In genomic region chr4:169756971-169757574, GRCh38 we compare ENCODE assay signal across 8 cellular contexts. TPM values are rescaled to one million over a fixed set of nuclear protein-coding genes. Genes with fewer than 3 reads are reported as not detected.
DNase-seq lines count a peak whose midpoint lies in the region; ATAC-seq and TF ChIP-seq lines count a peak whose summit lies in the region.

No MANE protein-coding gene starts in this region.

- H3K4me3 Mint-ChIP-seq in GM23338 = peak overlapping the region; percentile 91

- H3K27ac Mint-ChIP-seq in GM23338 = peak overlapping the region; percentile 92

- no peaks in the 10 kb centered on the region for H3K9me3 ChIP-seq in mucosa of rectum (ENCODE audit: control insufficient read depth in 2 of 2, low read length in 2 of 2)

- H3K9ac ChIP-seq in mucosa of rectum (ENCODE audit: low read depth in 1 of 2, low read length in 2 of 2) = peak overlapping the region; percentile 75 to 79

- no peaks in the 10 kb centered on the region for H3K9me3 Mint-ChIP-seq in GM23338

- H3K27ac ChIP-seq in GM23338 (ENCODE audit: low read depth) = peak overlapping the region; percentile 85; the same call in 1 of the 2 replicates
- H3K27ac ChIP-seq in cingulate gyrus (ENCODE audit: low read depth, low read length) = peak overlapping the region; percentile 47
- H3K27ac ChIP-seq in mucosa of rectum (ENCODE audit: low read depth in 2 of 2, low read length in 2 of 2) = peak overlapping the region; percentile 24 to 58

- no peak for ATAC-seq in GM23338

- H3K4me2 ChIP-seq in GM23338 = peak overlapping the region; percentile 88

- DNase-seq in GM12864 (ENCODE audit: low read depth) (no peak), GM23338 (ENCODE audit: low spot score) (peak; percentile 78), NAMALWA (ENCODE audit: low spot score) (peak; percentile 20), SW480 (ENCODE audit: low spot score) (no peak)
- no peak for DNase-seq in NK-92 treated with Interleukin-12 subunit alpha and Interleukin-12 subunit beta, amount 100 ng/mL, for 24 hours (lab: John Stamatoyannopoulos, UW)
- DNase-seq in central memory CD4-positive, alpha-beta T cell = no peak

- H3K27me3 Mint-ChIP-seq in GM23338 (ENCODE audit: insufficient read depth, low read depth, poor library complexity) = peaks cover 3% of the 10 kb centered on the region

- no peaks in the 10 kb centered on the region; the same call in 1 of the 2 replicates for H4K20me1 ChIP-seq in GM23338 (replicated peaks; ENCODE audit: insufficient read depth)

- H3K4me3 ChIP-seq in GM12864 (ENCODE audit: low read depth, low read length) (peak overlapping the region; percentile 100), GM23338 (peak overlapping the region; percentile 82), mucosa of rectum (ENCODE audit: low read length in 2 of 2) (peak overlapping the region; percentile 92 to 96)

- no peak for TF ChIP-seq CTCF in GM12864 (IDR thresholded peaks at IDR 0.05; ENCODE audit: low read depth, low read length, missing control alignments)
- TF ChIP-seq CTCF in GM23338 (conservative IDR thresholded peaks at IDR 0.05; ENCODE audit: low read depth in 2 of 2) = no peak

- H3K36me3 Mint-ChIP-seq in GM23338 (ENCODE audit: low read depth) = peaks cover 6% of the 10 kb centered on the region; the same call in 1 of the 3 replicates

- H3K4me1 ChIP-seq in GM23338 (ENCODE audit: insufficient read depth) (peaks cover 24% of the 10 kb centered on the region), mucosa of rectum (ENCODE audit: control insufficient read depth in 2 of 2, insufficient read depth in 2 of 2, low read length in 2 of 2) (peaks cover 9 to 10% of the 10 kb centered on the region in 2 donors)

- peak overlapping the region; percentile 33 for H2AFZ ChIP-seq in GM23338

- H3K79me2 ChIP-seq in GM23338 (replicated peaks; ENCODE audit: insufficient read depth) = peaks cover 21% of the 10 kb centered on the region

- peaks cover 20% of the 10 kb centered on the region for H3K4me1 Mint-ChIP-seq in GM23338

- H3K27me3 ChIP-seq in GM23338 (ENCODE audit: insufficient read depth) = no peaks in the 10 kb centered on the region
- H3K27me3 ChIP-seq in mucosa of rectum (ENCODE audit: control insufficient read depth in 2 of 2, insufficient read depth in 2 of 2, low read length in 2 of 2) = no peaks in the 10 kb centered on the region

- H3F3A ChIP-seq in GM23338 (replicated peaks; ENCODE audit: low read depth) = no peaks in the 10 kb centered on the region; the same call in 1 of the 2 replicates

- no peaks in the 10 kb centered on the region for H3K9me2 ChIP-seq in GM23338 (ENCODE audit: insufficient read depth)

- no peaks in the 10 kb centered on the region; the same call in 1 of the 2 replicates for H3K36me3 ChIP-seq in GM23338 (ENCODE audit: insufficient read depth)
- H3K36me3 ChIP-seq in mucosa of rectum (ENCODE audit: control insufficient read depth in 2 of 2, insufficient read depth in 2 of 2, low read length in 2 of 2) = peaks cover 2 to 4% of the 10 kb centered on the region in 2 donors

TF ChIP-seq in GM23338, 12 proteins besides CTCF, POLR2A, EP300 and RAD21 (continues in another document):
- TF ChIP-seq JUNB (IDR thresholded peaks at IDR 0.05; ENCODE audit: unreplicated experiment) (no peak), ZNF331 (CRISPR knock-in tag; IDR thresholded peaks at IDR 0.05; ENCODE audit: low read depth) (no peak), STAT1 (IDR thresholded peaks at IDR 0.05; ENCODE audit: unreplicated experiment) (no peak), POLR2AphosphoS5 (IDR thresholded peaks at IDR 0.05; ENCODE audit: low read depth) (no peak), REST (IDR thresholded peaks at IDR 0.05; ENCODE audit: unreplicated experiment) (no peak), NANOG (IDR thresholded peaks at IDR 0.05; ENCODE audit: borderline replicate concordance) (no peak), ETS1 (IDR thresholded peaks at IDR 0.05) (no peak), EZH2 (IDR thresholded peaks at IDR 0.05; ENCODE audit: low read depth, unreplicated experiment) (no peak), CREB1 (CRISPR knock-in tag; IDR thresholded peaks at IDR 0.05; ENCODE audit: low read depth) (no peak), ZNF114 (CRISPR knock-in tag; IDR thresholded peaks at IDR 0.05) (no peak), EZH2phosphoT487 (IDR thresholded peaks at IDR 0.05; ENCODE audit: unreplicated experiment) (no peak)

RNA-seq across cellular contexts. Expression of gene HPF1, which starts 0.7 kb away (rescaled TPM):
- total RNA-seq in GM23338 (2014; rRNA removed; shearing (Covaris generic)) = 37.6 and 57.6 TPM in 2 replicates
- 123 and 128 TPM in 2 replicates for polyA plus RNA-seq in GM23338 (2016; fragmentation: Nextera tagmentation; extraction: Ambion mirVana)

Comparison
In these comparisons a context has a peak if more than half of its experiments do, and no peak if none do; other contexts are left out.
1. DNase-seq: peak in GM23338 (single experiment) and NAMALWA (single experiment); none in GM12864 (single experiment), SW480 (single experiment), NK-92 treated with Interleukin-12 subunit alpha and Interleukin-12 subunit beta, amount 100 ng/mL, for 24 hours (single experiment) and central memory CD4-positive, alpha-beta T cell (single experiment).
2. Peak in every context shown above with its lines, with median percentiles within 50 percentile points of each other: H3K4me3 ChIP-seq and H3K27ac ChIP-seq.